ENCODE assay signal across 1 cellular context in genomic region chr1:109906839-109907180, GRCh38.
TF ChIP-seq lines count a peak whose summit lies in the region.

No MANE protein-coding gene starts in this region.

TF ChIP-seq in GM12878, 131 proteins besides CTCF, POLR2A, EP300 and RAD21 (continued from another document):
- no peak for TF ChIP-seq ELK1 (IDR thresholded peaks at IDR 0.05; ENCODE audit: low read depth, low read length)
- TF ChIP-seq SRF (IDR thresholded peaks at IDR 0.05; ENCODE audit: low read depth in 2 of 2, low read length in 2 of 2): no peak
- TF ChIP-seq SMAD1 (IDR thresholded peaks at IDR 0.05; ENCODE audit: low read depth, partially characterized antibody): no peak
- TF ChIP-seq IRF3 (IDR thresholded peaks at IDR 0.05): no peak
- TF ChIP-seq HDAC2 (IDR thresholded peaks at IDR 0.05): no peak
- TF ChIP-seq CEBPB (IDR thresholded peaks at IDR 0.05; ENCODE audit: borderline replicate concordance in 1 of 2, low read depth in 2 of 2, low read length in 2 of 2): no peak
- TF ChIP-seq, protein P1, sequence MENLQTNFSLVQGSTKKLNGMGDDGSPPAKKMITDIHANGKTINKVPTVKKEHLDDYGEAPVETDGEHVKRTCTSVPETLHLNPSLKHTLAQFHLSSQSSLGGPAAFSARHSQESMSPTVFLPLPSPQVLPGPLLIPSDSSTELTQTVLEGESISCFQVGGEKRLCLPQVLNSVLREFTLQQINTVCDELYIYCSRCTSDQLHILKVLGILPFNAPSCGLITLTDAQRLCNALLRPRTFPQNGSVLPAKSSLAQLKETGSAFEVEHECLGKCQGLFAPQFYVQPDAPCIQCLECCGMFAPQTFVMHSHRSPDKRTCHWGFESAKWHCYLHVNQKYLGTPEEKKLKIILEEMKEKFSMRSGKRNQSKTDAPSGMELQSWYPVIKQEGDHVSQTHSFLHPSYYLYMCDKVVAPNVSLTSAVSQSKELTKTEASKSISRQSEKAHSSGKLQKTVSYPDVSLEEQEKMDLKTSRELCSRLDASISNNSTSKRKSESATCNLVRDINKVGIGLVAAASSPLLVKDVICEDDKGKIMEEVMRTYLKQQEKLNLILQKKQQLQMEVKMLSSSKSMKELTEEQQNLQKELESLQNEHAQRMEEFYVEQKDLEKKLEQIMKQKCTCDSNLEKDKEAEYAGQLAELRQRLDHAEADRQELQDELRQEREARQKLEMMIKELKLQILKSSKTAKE (IDR thresholded peaks at IDR 0.05; ENCODE audit: low read depth, poor library complexity, severe bottlenecking): no peak
- TF ChIP-seq, protein P2, sequence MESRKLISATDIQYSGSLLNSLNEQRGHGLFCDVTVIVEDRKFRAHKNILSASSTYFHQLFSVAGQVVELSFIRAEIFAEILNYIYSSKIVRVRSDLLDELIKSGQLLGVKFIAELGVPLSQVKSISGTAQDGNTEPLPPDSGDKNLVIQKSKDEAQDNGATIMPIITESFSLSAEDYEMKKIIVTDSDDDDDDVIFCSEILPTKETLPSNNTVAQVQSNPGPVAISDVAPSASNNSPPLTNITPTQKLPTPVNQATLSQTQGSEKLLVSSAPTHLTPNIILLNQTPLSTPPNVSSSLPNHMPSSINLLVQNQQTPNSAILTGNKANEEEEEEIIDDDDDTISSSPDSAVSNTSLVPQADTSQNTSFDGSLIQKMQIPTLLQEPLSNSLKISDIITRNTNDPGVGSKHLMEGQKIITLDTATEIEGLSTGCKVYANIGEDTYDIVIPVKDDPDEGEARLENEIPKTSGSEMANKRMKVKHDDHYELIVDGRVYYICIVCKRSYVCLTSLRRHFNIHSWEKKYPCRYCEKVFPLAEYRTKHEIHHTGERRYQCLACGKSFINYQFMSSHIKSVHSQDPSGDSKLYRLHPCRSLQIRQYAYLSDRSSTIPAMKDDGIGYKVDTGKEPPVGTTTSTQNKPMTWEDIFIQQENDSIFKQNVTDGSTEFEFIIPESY (IDR thresholded peaks at IDR 0.05): no peak
TF ChIP-seq in GM12878: peak in this region for 0.
